8 cellular contexts compared by ENCODE assay signal in genomic region chr14:64880382-64881121, GRCh38. TPM values are rescaled to one million over a fixed set of nuclear protein-coding genes. Genes with fewer than 3 reads are reported as not detected.
A peak's percentile ranks its signal among the peaks of the same experiment; 100 is the strongest.
DNase-seq lines count a peak whose midpoint lies in the region; ATAC-seq and TF ChIP-seq lines count a peak whose summit lies in the region.

No MANE protein-coding gene starts in this region.

- H3K14ac ChIP-seq in trophoblast cell (ENCODE audit: low read length) = no peak overlapping the region

- H3K79me2 ChIP-seq in DND-41 (ENCODE audit: insufficient read depth, low read length) (no peaks in the 10 kb centered on the region), trophoblast cell (ENCODE audit: control insufficient read depth, insufficient read depth, low read length, poor library complexity) (no peaks in the 10 kb centered on the region)

- H2BK120ac ChIP-seq in trophoblast cell (ENCODE audit: insufficient read depth, low read length, poor library complexity) = no peak overlapping the region

- H4K8ac ChIP-seq in trophoblast cell (ENCODE audit: low read depth, low read length) = no peak overlapping the region

- H3K27ac ChIP-seq in DND-41 (ENCODE audit: low read length) (no peak overlapping the region), Panc1 (ENCODE audit: low read length) (no peak overlapping the region), trophoblast cell (ENCODE audit: low read depth, low read length) (no peak overlapping the region)

- H3K36me3 ChIP-seq in DND-41 (ENCODE audit: insufficient read depth, low read length) (no peaks in the 10 kb centered on the region), Panc1 (ENCODE audit: control insufficient read depth, insufficient read depth, low read length) (no peaks in the 10 kb centered on the region), trophoblast cell (ENCODE audit: control insufficient read depth in 1 of 2, insufficient read depth in 2 of 2, low read length in 2 of 2) (no peaks in the 10 kb centered on the region)

- CTCF ChIA-PET in Panc1 (lab: Charles Lee) = interaction anchor here (0.6 kb wide), 1 partner anchor 10 kb away, joined by 4 read pairs; no protein-coding TSS in a partner anchor

- no peak overlapping the region for H2BK12ac ChIP-seq in trophoblast cell (ENCODE audit: low read length)

- no peaks in the 10 kb centered on the region for H3K79me1 ChIP-seq in trophoblast cell (ENCODE audit: low read length)

- H3K4me2 ChIP-seq in DND-41 (ENCODE audit: insufficient read depth, low read length) (peak overlapping the region; percentile 92), trophoblast cell (ENCODE audit: low read length) (peak overlapping the region; percentile 85)

- in situ Hi-C loops in Panc1 (cut with HindIII; ENCODE audit: low pct_unique_long_range_greater_than_20kb, low sequenced_read_pairs) = no loop called here

- ATAC-seq in DND-41 (ENCODE audit: insufficient read depth, low read depth) (peak; percentile 94), HG03354 (IDR thresholded peaks at IDR 0.05; ENCODE audit: poor library complexity, severe bottlenecking, unreplicated experiment) (peak; percentile 64), Panc1 (peak; percentile 83), GM19035 (IDR thresholded peaks at IDR 0.05; ENCODE audit: unreplicated experiment) (no peak)

- H3K27me3 ChIP-seq in DND-41 (ENCODE audit: insufficient read depth, low read length, poor library complexity) = peaks cover 74% of the 10 kb centered on the region
- peaks cover 38% of the 10 kb centered on the region for H3K27me3 ChIP-seq in Panc1 (ENCODE audit: control insufficient read depth, insufficient read depth, low read length)
- peaks cover 23% of the 10 kb centered on the region for H3K27me3 ChIP-seq in trophoblast cell (ENCODE audit: insufficient read depth, low read length)

- peak; percentile 4 for TF ChIP-seq CTCF in DND-41 (IDR thresholded peaks at IDR 0.05; ENCODE audit: borderline replicate concordance, extremely low read depth, low read length, poor library complexity, severe bottlenecking)
- TF ChIP-seq CTCF in Panc1 (IDR thresholded peaks at IDR 0.05) = no peak

- H4K91ac ChIP-seq in trophoblast cell (ENCODE audit: low read depth, low read length) = no peak overlapping the region

- WGBS in trophoblast cell (ENCODE audit: extremely low coverage, insufficient coverage, insufficient read length) = no CpG with 5 or more reads among the region's 42 CpGs

- no peak overlapping the region for H3K4ac ChIP-seq in trophoblast cell (ENCODE audit: low read depth, low read length)

- H2BK5ac ChIP-seq in trophoblast cell (ENCODE audit: low read depth, low read length, poor library complexity) = no peak overlapping the region

- POLR2A ChIA-PET in Panc1 (lab: Charles Lee) = no interaction called here

- no peaks in the 10 kb centered on the region for H4K20me1 ChIP-seq in DND-41 (ENCODE audit: insufficient read depth, low read length)

- DNase-seq in DND-41 = peak; percentile 68
- no peak for DNase-seq in Panc1 (ENCODE audit: low read depth, low spot score)
- DNase-seq in activated effector memory CD4-positive, alpha-beta T cell treated with anti-CD3 and anti-CD28 coated beads, Interleukin-2, amount 50 U/mL, for 16 hours = peak; percentile 84
- peak; percentile 37 to 87 (median 73) for DNase-seq in head of caudate nucleus
- peak; percentile 1 to 48 for DNase-seq in trophoblast cell
- peak; percentile 50 for DNase-seq in ureter (ENCODE audit: low spot score)

- BruUV-seq in Panc1 (replicated peaks; lab: Mats Ljungman, UMichigan) = no TSS peak

- H3K4me1 ChIP-seq in DND-41 (ENCODE audit: insufficient read depth, low read length) (peaks cover 16% of the 10 kb centered on the region), Panc1 (ENCODE audit: control insufficient read depth, insufficient read depth, low read length) (no peaks in the 10 kb centered on the region), trophoblast cell (ENCODE audit: control insufficient read depth in 1 of 2, insufficient read depth in 2 of 2, low read length in 2 of 2) (peaks cover 7 to 15% of the 10 kb centered on the region in 2 experiments)

- peak overlapping the region; percentile 81 for H2AFZ ChIP-seq in DND-41 (ENCODE audit: low read depth, low read length)
- H2AFZ ChIP-seq in trophoblast cell (ENCODE audit: insufficient read depth, low read length, poor library complexity) = peak overlapping the region; percentile 4

- H3K4me3 ChIP-seq in DND-41 (ENCODE audit: low read depth in 1 of 2, low read length in 2 of 2) (peak overlapping the region; percentile 48 to 65; a peak in 3 of 4 replicates), Panc1 (ENCODE audit: low read depth in 2 of 2, low read length in 2 of 2) (peak overlapping the region; percentile 24 to 37), trophoblast cell (ENCODE audit: low read depth, low read length) (peak overlapping the region; percentile 61)

- H3K9ac ChIP-seq in DND-41 (ENCODE audit: low read depth, low read length) (peak overlapping the region; percentile 47), trophoblast cell (ENCODE audit: low read length) (no peak overlapping the region)

- H3K23ac ChIP-seq in trophoblast cell (ENCODE audit: low read length) = no peak overlapping the region

- intact Hi-C loops in Panc1 (cut with micrococcal nuclease; ENCODE audit: unreplicated experiment) (no loop called here), head of caudate nucleus (cut with DNase I) (no loop called here)

- H2AK5ac ChIP-seq in trophoblast cell (ENCODE audit: low read length) = no peak overlapping the region

- H4K12ac ChIP-seq in trophoblast cell (ENCODE audit: low read depth, low read length) = no peak overlapping the region

- no peaks in the 10 kb centered on the region for H3K9me3 ChIP-seq in DND-41 (ENCODE audit: insufficient read depth, low read length, severe bottlenecking)
- H3K9me3 ChIP-seq in Panc1 (ENCODE audit: control insufficient read depth, insufficient read depth, low read depth, low read length) = no peaks in the 10 kb centered on the region
- peaks cover 2% of the 10 kb centered on the region for H3K9me3 ChIP-seq in trophoblast cell (ENCODE audit: insufficient read depth, low read depth, low read length)

- H3K18ac ChIP-seq in trophoblast cell (ENCODE audit: low read length) = no peak overlapping the region

RNA-seq across cellular contexts. Expression of gene SPTB, which starts 0.8 kb away (rescaled TPM):
- 0.13 TPM for total RNA-seq in Panc1 (2021; ENCODE audit: unreplicated experiment)
- polyA plus RNA-seq in Panc1 (2012; ENCODE audit: insufficient read length) = not detected
- polyA plus RNA-seq in trophoblast cell (2013) = 0.03 and 0.04 TPM in 2 replicates
- total RNA-seq in ureter = 1.9 TPM

RNA-seq across cellular contexts. Expression of gene CHURC1, which starts 33.7 kb away (rescaled TPM):
- 55.6 TPM for total RNA-seq in Panc1 (2021; ENCODE audit: unreplicated experiment)
- 43.6 TPM for polyA plus RNA-seq in Panc1 (2012; ENCODE audit: insufficient read length)
- 58.2 and 62.6 TPM in 2 replicates for polyA plus RNA-seq in trophoblast cell (2013)
- 57.3 TPM for total RNA-seq in ureter
